Comparison of ENCODE assay signal across 17 cellular contexts in genomic region chr16:68492501-68493411, GRCh38. TPM values are rescaled to one million over a fixed set of nuclear protein-coding genes. Genes with fewer than 3 reads are reported as not detected.
DNase-seq lines count a peak whose midpoint lies in the region; ATAC-seq and TF ChIP-seq lines count a peak whose summit lies in the region.
"Had no signal": no experiment of that assay in that cellular context is flagged by ENCODE, and none has a peak within 500 bp of the region (broad histone marks: within the 10 kb centered on the region; RNA-seq: fewer than 3 reads in every experiment).

No MANE protein-coding gene starts in this region.

- H3K4me3 Mint-ChIP-seq in activated CD4-positive, alpha-beta T cell treated with anti-CD3 and anti-CD28 coated beads, Interleukin-2, amount 10 ng/mL, durations not matched to agents 7 days and 5 days, result no peak overlapping the region
- peak overlapping the region; percentile 28 for H3K4me3 Mint-ChIP-seq in activated B cell treated with CpG ODN at 0.5 μM for 24 hours
- H3K4me3 Mint-ChIP-seq in mesothelial cell of epicardium, result no peak overlapping the region
- H3K4me3 Mint-ChIP-seq: activated T-helper 1 cell treated with anti-CD3 and anti-CD28 coated beads, Interleukin-12 subunit alpha, Interleukin-12 subunit beta, Interleukin-2, Interleukin-4 antibody, amounts not matched to agents 30 ng/mL and 10 ng/mL and 1 ng/mL, durations not matched to agents 14 hours and 24 hours and 36 hours; stimulated activated effector memory CD8-positive, alpha-beta T cell treated with anti-CD3 and anti-CD28 coated beads, Interleukin-12 subunit alpha, Interleukin-12 subunit beta, amount 100 ng/mL, for 72 hours had no signal

- CTCF ChIA-PET in activated CD4-positive, alpha-beta T cell treated with anti-CD3 and anti-CD28 coated beads, Interleukin-2, amount 10 ng/mL, durations not matched to agents 7 days and 5 days (lab: Charles Lee), result interaction anchor here (0.5 to 1.5 kb wide), 4 partner anchors 18 to 888 kb away, joined by 3 to 4 read pairs (median 3); no protein-coding TSS in a partner anchor
- CTCF ChIA-PET in activated B cell treated with CpG ODN at 0.5 μM for 24 hours (lab: Charles Lee), result no interaction called here

- H3K27me3 ChIP-seq in transverse colon, result no peaks in the 10 kb centered on the region
- H3K27me3 ChIP-seq: tibial nerve had no signal

- no peaks in the 10 kb centered on the region for H3K9me3 Mint-ChIP-seq in activated CD4-positive, alpha-beta T cell treated with anti-CD3 and anti-CD28 coated beads, Interleukin-2, amount 10 ng/mL, durations not matched to agents 7 days and 5 days
- H3K9me3 Mint-ChIP-seq in activated B cell treated with CpG ODN at 0.5 μM for 24 hours, result peaks cover 2% of the 10 kb centered on the region
- peaks cover 9% of the 10 kb centered on the region for H3K9me3 Mint-ChIP-seq in mesothelial cell of epicardium
- H3K9me3 Mint-ChIP-seq: activated T-helper 1 cell treated with anti-CD3 and anti-CD28 coated beads, Interleukin-12 subunit alpha, Interleukin-12 subunit beta, Interleukin-2, Interleukin-4 antibody, amounts not matched to agents 30 ng/mL and 10 ng/mL and 1 ng/mL, durations not matched to agents 14 hours and 24 hours and 36 hours; stimulated activated effector memory CD8-positive, alpha-beta T cell treated with anti-CD3 and anti-CD28 coated beads, Interleukin-12 subunit alpha, Interleukin-12 subunit beta, amount 100 ng/mL, for 72 hours had no signal

- peak overlapping the region in 1 of 4 donors; percentile 37 for H3K27ac ChIP-seq in transverse colon

- H3K9me3 ChIP-seq in transverse colon, result no peaks in the 10 kb centered on the region
- H3K9me3 ChIP-seq: tibial nerve had no signal

- WGBS in transverse colon (ENCODE audit: low coverage in 1 of 2), 2 donors, result 79% methylated on average over 4 of the region's 6 CpGs; no CpG with 5 or more reads in 1 of the 2 donors

- no peak for TF ChIP-seq EP300 in transverse colon (IDR thresholded peaks at IDR 0.05; ENCODE audit: low read depth)

- peak overlapping the region; percentile 73 for H3K27ac Mint-ChIP-seq in activated CD4-positive, alpha-beta T cell treated with anti-CD3 and anti-CD28 coated beads, Interleukin-2, amount 10 ng/mL, durations not matched to agents 7 days and 5 days
- no peak overlapping the region for H3K27ac Mint-ChIP-seq in activated B cell treated with CpG ODN at 0.5 μM for 24 hours
- H3K27ac Mint-ChIP-seq in mesothelial cell of epicardium, result peak overlapping the region; percentile 69
- H3K27ac Mint-ChIP-seq: activated T-helper 1 cell treated with anti-CD3 and anti-CD28 coated beads, Interleukin-12 subunit alpha, Interleukin-12 subunit beta, Interleukin-2, Interleukin-4 antibody, amounts not matched to agents 30 ng/mL and 10 ng/mL and 1 ng/mL, durations not matched to agents 14 hours and 24 hours and 36 hours; stimulated activated effector memory CD8-positive, alpha-beta T cell treated with anti-CD3 and anti-CD28 coated beads, Interleukin-12 subunit alpha, Interleukin-12 subunit beta, amount 100 ng/mL, for 72 hours had no signal

- no peak overlapping the region for H3K4me3 ChIP-seq in transverse colon
- H3K4me3 ChIP-seq: tibial nerve had no signal

- DNase-seq in activated CD4-positive, alpha-beta T cell treated with anti-CD3 and anti-CD28 coated beads, Interleukin-2, amount 10 ng/mL, durations not matched to agents 7 days and 5 days, result no peak
- DNase-seq in activated CD4-positive, alpha-beta T cell treated with anti-CD3 and anti-CD28 coated beads, Interleukin-2, amount 50 U/mL, for 48 hours, result no peak
- DNase-seq in activated B cell treated with CpG ODN at 0.5 μM for 24 hours (no peak), mesothelial cell of epicardium (ENCODE audit: low spot score in 2 of 2, unreplicated experiment in 2 of 2) (no peak), transverse colon (peak; percentile 66), cerebellum (ENCODE audit: low spot score) (no peak), AG20443 (ENCODE audit: low spot score) (no peak), NCI-H1105 (lab: John Stamatoyannopoulos, UW) (no peak)
- DNase-seq: DMS79 treated with DMSO at 0.1 percent for 48 hours, KG1, NCI-H446 treated with DMSO at 0.1 percent for 48 hours, SHP77 had no signal

- TF ChIP-seq POLR2A in transverse colon (IDR thresholded peaks at IDR 0.05), result no peak

- H3K36me3 ChIP-seq in transverse colon, result no peaks in the 10 kb centered on the region
- H3K36me3 ChIP-seq: tibial nerve had no signal

- H3K4me1 Mint-ChIP-seq in activated CD4-positive, alpha-beta T cell treated with anti-CD3 and anti-CD28 coated beads, Interleukin-2, amount 10 ng/mL, durations not matched to agents 7 days and 5 days, result no peaks in the 10 kb centered on the region
- H3K4me1 Mint-ChIP-seq in activated B cell treated with CpG ODN at 0.5 μM for 24 hours, result peaks cover 22% of the 10 kb centered on the region
- peaks cover 21% of the 10 kb centered on the region for H3K4me1 Mint-ChIP-seq in mesothelial cell of epicardium

- H3K4me1 ChIP-seq in transverse colon, result peaks cover 3 to 27% (median 12%) of the 10 kb centered on the region in 4 donors
- H3K4me1 ChIP-seq: tibial nerve had no signal

- intact Hi-C loops in activated B cell treated with CpG ODN at 0.5 μM for 24 hours (cut with micrococcal nuclease), result no loop called here
- intact Hi-C loops in transverse colon (cut with DNase I; ENCODE audit: low total_unique reads), result no loop called here

- peaks cover 4% of the 10 kb centered on the region for H3K27me3 Mint-ChIP-seq in activated CD4-positive, alpha-beta T cell treated with anti-CD3 and anti-CD28 coated beads, Interleukin-2, amount 10 ng/mL, durations not matched to agents 7 days and 5 days
- H3K27me3 Mint-ChIP-seq in activated B cell treated with CpG ODN at 0.5 μM for 24 hours, result peaks cover 8% of the 10 kb centered on the region
- no peaks in the 10 kb centered on the region for H3K27me3 Mint-ChIP-seq in mesothelial cell of epicardium (ENCODE audit: low read depth)

- TF ChIP-seq CTCF in activated B cell treated with CpG ODN at 0.5 μM for 24 hours (IDR thresholded peaks at IDR 0.05), result no peak
- TF ChIP-seq CTCF in mesothelial cell of epicardium (IDR thresholded peaks at IDR 0.05; ENCODE audit: unreplicated experiment), result no peak
- TF ChIP-seq CTCF in transverse colon (IDR thresholded peaks at IDR 0.05), result no peak

- ATAC-seq in activated B cell treated with CpG ODN at 0.5 μM for 24 hours (ENCODE audit: low read depth), result no peak
- ATAC-seq: stimulated activated effector memory CD8-positive, alpha-beta T cell treated with anti-CD3 and anti-CD28 coated beads, Interleukin-12 subunit alpha, Interleukin-12 subunit beta, amount 100 ng/mL, for 72 hours had no signal

- POLR2A ChIA-PET in activated CD4-positive, alpha-beta T cell treated with anti-CD3 and anti-CD28 coated beads, Interleukin-2, amount 10 ng/mL, durations not matched to agents 7 days and 5 days (lab: Charles Lee), result no interaction called here
- POLR2A ChIA-PET in activated B cell treated with CpG ODN at 0.5 μM for 24 hours (lab: Charles Lee), result no interaction called here

- no peaks in the 10 kb centered on the region for H3K36me3 Mint-ChIP-seq in activated CD4-positive, alpha-beta T cell treated with anti-CD3 and anti-CD28 coated beads, Interleukin-2, amount 10 ng/mL, durations not matched to agents 7 days and 5 days (ENCODE audit: low read depth)
- H3K36me3 Mint-ChIP-seq in activated B cell treated with CpG ODN at 0.5 μM for 24 hours (ENCODE audit: low read depth), result no peaks in the 10 kb centered on the region
- peaks cover 3% of the 10 kb centered on the region for H3K36me3 Mint-ChIP-seq in mesothelial cell of epicardium
- H3K36me3 Mint-ChIP-seq: stimulated activated effector memory CD8-positive, alpha-beta T cell treated with anti-CD3 and anti-CD28 coated beads, Interleukin-12 subunit alpha, Interleukin-12 subunit beta, amount 100 ng/mL, for 72 hours had no signal

- in situ Hi-C loops in transverse colon (cut with MboI; ENCODE audit: low pct_ligation_motif_present in 1 of 4, low pct_unique_long_range_greater_than_20kb in 1 of 4, low sequenced_read_pairs in 3 of 4), result no loop called here

RNA-seq across cellular contexts. Expression of gene SMPD3, which starts 44.4 kb away (rescaled TPM):
- 1 to 10 TPM; 4.1 to 4.6 TPM for total RNA-seq in activated CD4-positive, alpha-beta T cell treated with anti-CD3 and anti-CD28 coated beads, Interleukin-2, amount 10 ng/mL, durations not matched to agents 7 days and 5 days
- total RNA-seq in activated B cell treated with CpG ODN at 0.5 μM for 24 hours, result 0.35 and 0.76 TPM in 2 replicates
- total RNA-seq in mesothelial cell of epicardium, result 0.14 to 0.20 TPM (median 0.18 TPM) in 3 replicates
- 100 to 1,000 TPM in 1 of 4 donors, 10 to 100 TPM in 3; 51.1 to 168 (median 68.9) TPM for total RNA-seq in transverse colon
- 40.6 TPM for total RNA-seq in cerebellum
- total RNA-seq: bronchial epithelial cell, myocyte had no signal

RNA-seq across cellular contexts. Expression of gene ZFP90, which starts 46.3 kb away (rescaled TPM):
- 10 to 100 TPM; 36.0 to 37.8 TPM for total RNA-seq in activated CD4-positive, alpha-beta T cell treated with anti-CD3 and anti-CD28 coated beads, Interleukin-2, amount 10 ng/mL, durations not matched to agents 7 days and 5 days
- total RNA-seq in activated B cell treated with CpG ODN at 0.5 μM for 24 hours, result 18.8 and 25.1 TPM in 2 replicates
- total RNA-seq in mesothelial cell of epicardium, result 40.3 to 45.2 TPM (median 41.6 TPM) in 3 replicates
- total RNA-seq in transverse colon, result 10 to 100 TPM; 10.1 to 78.2 (median 16.4) TPM
- total RNA-seq in cerebellum, result 87.6 TPM
